Comparison of ENCODE assay signal across 8 cellular contexts in genomic region chr16:48608871-48609452, GRCh38. TPM values are rescaled to one million over a fixed set of nuclear protein-coding genes. Genes with fewer than 3 reads are reported as not detected.
DNase-seq lines count a peak whose midpoint lies in the region; ATAC-seq and TF ChIP-seq lines count a peak whose summit lies in the region.

No MANE protein-coding gene starts in this region.

- H3K9me3 ChIP-seq in heart left ventricle (no peaks in the 10 kb centered on the region), lower lobe of right lung (no peaks in the 10 kb centered on the region)

- H3K36me3 ChIP-seq in heart left ventricle, result no peaks in the 10 kb centered on the region
- no peaks in the 10 kb centered on the region for H3K36me3 ChIP-seq in lower lobe of right lung
- H3K36me3 ChIP-seq in urinary bladder (ENCODE audit: insufficient read depth), result no peaks in the 10 kb centered on the region

- TF ChIP-seq CTCF in heart left ventricle (IDR thresholded peaks at IDR 0.05) (no peak), astrocyte of the cerebellum (IDR thresholded peaks at IDR 0.05; ENCODE audit: low read depth, low read length, missing control alignments) (no peak), lower lobe of right lung (IDR thresholded peaks at IDR 0.05) (no peak)

- H3K27me3 ChIP-seq in heart left ventricle (no peaks in the 10 kb centered on the region), lower lobe of right lung (ENCODE audit: low read depth) (no peaks in the 10 kb centered on the region)

- no peak for DNase-seq in heart left ventricle
- DNase-seq in left ventricle myocardium superior, result no peak
- no peak for DNase-seq in astrocyte of the cerebellum (ENCODE audit: low read depth)
- no peak for DNase-seq in lower lobe of right lung
- no peak for DNase-seq in NCI-H1092 (lab: John Stamatoyannopoulos, UW)
- no peak for DNase-seq in DMS53 (lab: John Stamatoyannopoulos, UW)

- H3K4me1 ChIP-seq in heart left ventricle (peaks cover 3 to 87% (median 51%) of the 10 kb centered on the region in 12 donors), lower lobe of right lung (peaks cover 80% of the 10 kb centered on the region), urinary bladder (ENCODE audit: insufficient read depth) (peaks cover 5% of the 10 kb centered on the region)

- intact Hi-C loops in heart left ventricle (cut with DNase I) (loop anchor here in 8 of 10 donors (5.0 to 10.0 kb wide), 5 partner anchors 42 to 72 kb away; no protein-coding TSS in a partner anchor), left ventricle myocardium superior (cut with micrococcal nuclease) (no loop called here), lower lobe of right lung (cut with DNase I) (no loop called here)

- ATAC-seq in heart left ventricle, result peak in 2 of 4 donors; percentile 18 to 38
- ATAC-seq in left ventricle myocardium superior, result no peak
- peak; percentile 15 to 31 for ATAC-seq in lower lobe of right lung
- no peak for ATAC-seq in HG02870 (IDR thresholded peaks at IDR 0.05; ENCODE audit: unreplicated experiment)

- 33 to 45% (median 41%) methylated on average over 25 of the region's 25 CpGs for WGBS in heart left ventricle, 4 donors
- WGBS in urinary bladder, result 45% methylated on average over 25 of the region's 25 CpGs

- peak overlapping the region; percentile 62 to 97 (median 90) for H3K27ac ChIP-seq in heart left ventricle
- peak overlapping the region; percentile 95 for H3K27ac ChIP-seq in lower lobe of right lung
- H3K27ac ChIP-seq in urinary bladder (ENCODE audit: low read depth), result peak overlapping the region; percentile 93

- peak overlapping the region; percentile 72 to 99 (median 90) for H3K4me3 ChIP-seq in heart left ventricle
- H3K4me3 ChIP-seq in astrocyte of the cerebellum (ENCODE audit: low read depth, low read length), result peak overlapping the region; percentile 85
- H3K4me3 ChIP-seq in lower lobe of right lung, result peak overlapping the region; percentile 98
- peak overlapping the region; percentile 95 for H3K4me3 ChIP-seq in urinary bladder (ENCODE audit: low read depth, low read length)

- in situ Hi-C loops in astrocyte of the cerebellum (cut with HindIII; ENCODE audit: low sequenced_read_pairs), result no loop called here

- no peak for TF ChIP-seq POLR2A in heart left ventricle (IDR thresholded peaks at IDR 0.05)

RNA-seq across cellular contexts. Expression of gene N4BP1, which starts 1.0 kb away (rescaled TPM):
- total RNA-seq in heart left ventricle, result 10 to 100 TPM; 14.9 to 28.7 (median 20.8) TPM
- polyA plus RNA-seq in heart left ventricle, result 1 to 10 TPM; 5.4 to 9.7 TPM
- 22.5 TPM for total RNA-seq in left ventricle myocardium superior
- total RNA-seq in lower lobe of right lung, result 64.9 TPM
- 56.6 TPM for total RNA-seq in urinary bladder
- polyA plus RNA-seq in urinary bladder, result 14.1 TPM

Comparison
In these comparisons a context has a peak if more than half of its experiments do, and no peak if none do; other contexts are left out.
1. intact Hi-C loops: an anchor here in heart left ventricle (5.0 to 10.0 kb wide); none called in left ventricle myocardium superior and lower lobe of right lung.
2. ATAC-seq: peak in lower lobe of right lung (2 of 2); none in left ventricle myocardium superior (single experiment) and HG02870 (single experiment).
3. Peak in every context shown above with its lines, with median percentiles within 50 percentile points of each other: H3K27ac ChIP-seq and H3K4me3 ChIP-seq.